21 cellular contexts compared by ENCODE assay signal in the genomic region with DNA sequence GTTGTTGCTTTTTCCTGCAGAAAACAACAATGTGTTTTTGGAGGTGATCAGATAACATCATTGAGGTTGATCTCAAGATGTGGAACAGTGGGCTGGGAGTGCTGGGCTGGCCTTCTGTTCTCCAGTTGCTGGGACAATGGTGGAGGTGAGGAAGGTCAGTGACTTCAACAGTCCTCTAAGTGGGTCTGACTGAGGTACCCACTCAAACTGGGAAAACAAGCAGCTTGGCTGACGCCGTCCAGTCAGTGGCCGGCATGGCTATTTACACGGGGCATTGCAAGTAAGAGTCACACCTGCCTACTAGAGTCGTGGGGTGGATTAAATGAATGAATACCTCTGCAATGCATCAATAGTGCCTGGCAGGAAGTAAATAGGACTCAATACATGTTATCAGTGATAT.
DNase-seq lines count a peak whose midpoint lies in the region; ATAC-seq and TF ChIP-seq lines count a peak whose summit lies in the region.
"Had no signal": no experiment of that assay in that cellular context is flagged by ENCODE, and none has a peak within 500 bp of the region (broad histone marks: within the 10 kb centered on the region; RNA-seq: fewer than 3 reads in every experiment).

No MANE protein-coding gene starts in this region.

- no peak overlapping the region for H3K4me3 ChIP-seq in thyroid gland (replicated peaks in 1 of 3)
- H3K4me3 ChIP-seq: A549, GM12878 had no signal

- H3K36me3 ChIP-seq in thyroid gland = no peaks in the 10 kb centered on the region

- no peak for ATAC-seq in GM21723 (IDR thresholded peaks at IDR 0.05; ENCODE audit: unreplicated experiment)
- ATAC-seq: A549, GM12878, HCT116 had no signal

- TF ChIP-seq POLR2A in thyroid gland (IDR thresholded peaks at IDR 0.05) = no peak

- peaks cover 14 to 27% of the 10 kb centered on the region in 2 donors for H3K4me1 ChIP-seq in thyroid gland
- H3K4me1 ChIP-seq: A549 had no signal

- H3K9me3 ChIP-seq in thyroid gland = no peaks in the 10 kb centered on the region
- H3K9me3 ChIP-seq: A549 had no signal

- TF ChIP-seq CTCF in thyroid gland (IDR thresholded peaks at IDR 0.05) = no peak

- no peaks in the 10 kb centered on the region for H3K27me3 ChIP-seq in thyroid gland

- H3K27ac ChIP-seq in thyroid gland = peak overlapping the region in 2 of 3 donors; percentile 51 to 80
- H3K27ac ChIP-seq: 22Rv1, A549, C4-2B had no signal

- intact Hi-C loops in thyroid gland (cut with DNase I) = no loop called here

- 19 to 43% methylated on average over 5 of the region's 5 CpGs for WGBS in thyroid gland, 2 donors

- DNase-seq in NCI-H1092 treated with DMSO at 0.1 percent for 48 hours (lab: John Stamatoyannopoulos, UW) (peak; percentile 51), NCI-H1092 (lab: John Stamatoyannopoulos, UW) (no peak), NCI-H748 treated with DMSO at 0.1 percent for 48 hours (lab: John Stamatoyannopoulos, UW) (peak; percentile 13), islet precursor cell (peak; percentile 32), thyroid gland (peak; percentile 69 to 74), NCI-H510A treated with DMSO at 0.1 percent for 48 hours (lab: John Stamatoyannopoulos, UW) (no peak), NCI-H82 treated with DMSO at 0.1 percent for 48 hours (lab: John Stamatoyannopoulos, UW; ENCODE audit: unreplicated experiment) (no peak)
- DNase-seq: AML-193; CD4-positive, alpha-beta T cell; DMS153; DND-41; EL; GOT3; H7; HFFc6 had no signal

Comparison
In these comparisons a context has a peak if more than half of its experiments do, and no peak if none do; other contexts are left out.
1. DNase-seq: peak in NCI-H1092 treated with DMSO at 0.1 percent for 48 hours (single experiment), NCI-H748 treated with DMSO at 0.1 percent for 48 hours (single experiment), islet precursor cell (single experiment) and thyroid gland (2 of 2); none in NCI-H1092 (single experiment), NCI-H510A treated with DMSO at 0.1 percent for 48 hours (single experiment) and NCI-H82 treated with DMSO at 0.1 percent for 48 hours (single experiment).